Comparison of ENCODE assay signal across 8 cellular contexts in the genomic region with DNA sequence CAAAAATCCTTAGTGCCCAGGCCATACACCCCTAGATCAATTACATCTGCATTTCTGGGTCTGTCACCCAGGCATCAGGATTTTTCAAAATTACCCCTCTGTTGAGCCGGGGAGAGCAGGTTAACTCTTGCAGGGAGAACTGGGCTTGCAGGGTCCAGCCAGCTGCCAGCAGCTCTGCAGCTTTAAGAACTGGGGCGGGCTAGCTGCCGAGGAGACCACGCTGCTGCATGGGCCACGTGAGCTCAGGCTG. TPM values are rescaled to one million over a fixed set of nuclear protein-coding genes. Genes with fewer than 3 reads are reported as not detected.
A peak's percentile ranks its signal among the peaks of the same experiment; 100 is the strongest.
DNase-seq lines count a peak whose midpoint lies in the region; ATAC-seq and TF ChIP-seq lines count a peak whose summit lies in the region.

TSS of gene DGLUCY (plus strand) at position 245 of the 250 bp plus-strand sequence. CDS start 46,222 bp downstream, outside the sequence.

- no peaks in the 10 kb centered on the region for H3K27me3 ChIP-seq in CD4-positive, CD25-positive, alpha-beta regulatory T cell (ENCODE audit: control insufficient read depth, insufficient read depth, low read length)
- H3K27me3 ChIP-seq in thoracic aorta (replicated peaks; ENCODE audit: insufficient read depth) = no peaks in the 10 kb centered on the region

- peaks cover 14% of the 10 kb centered on the region for H3K36me3 Mint-ChIP-seq in CD4-positive, CD25-positive, alpha-beta regulatory T cell
- H3K36me3 Mint-ChIP-seq in endothelial cell (ENCODE audit: low read depth, unreplicated experiment) = peaks cover 14% of the 10 kb centered on the region

- peak within 1 kb of the TSS; percentile 96 to 99 (median 99) for H3K27ac Mint-ChIP-seq in CD4-positive, CD25-positive, alpha-beta regulatory T cell
- peak within 1 kb of the TSS; percentile 91 for H3K27ac Mint-ChIP-seq in endothelial cell (ENCODE audit: unreplicated experiment)

- peaks cover 6% of the 10 kb centered on the region for H3K36me3 ChIP-seq in CD4-positive, CD25-positive, alpha-beta regulatory T cell (ENCODE audit: control insufficient read depth, insufficient read depth, low read length)
- H3K36me3 ChIP-seq in mucosa of descending colon (ENCODE audit: low read depth) (no peaks in the 10 kb centered on the region), thoracic aorta (no peaks in the 10 kb centered on the region)

- no peaks in the 10 kb centered on the region for H3K27me3 Mint-ChIP-seq in CD4-positive, CD25-positive, alpha-beta regulatory T cell
- peaks cover 5% of the 10 kb centered on the region for H3K27me3 Mint-ChIP-seq in endothelial cell (ENCODE audit: unreplicated experiment)

- H3K4me3 Mint-ChIP-seq in CD4-positive, CD25-positive, alpha-beta regulatory T cell = peak within 1 kb of the TSS; percentile 95 to 98 (median 97)
- H3K4me3 Mint-ChIP-seq in endothelial cell (ENCODE audit: unreplicated experiment) = peak within 1 kb of the TSS; percentile 91

- DNase-seq in CD4-positive, CD25-positive, alpha-beta regulatory T cell = peak in 2 of 3 donors; percentile 39 to 92
- DNase-seq in T follicular helper cell (ENCODE audit: low read depth) = peak; percentile 31
- no peak for DNase-seq in endothelial cell (ENCODE audit: low spot score)
- peak in 2 of 3 donors; percentile 86 to 92 for DNase-seq in mucosa of descending colon
- peak; percentile 32 for DNase-seq in thoracic aorta (ENCODE audit: low spot score)

- H3K4me1 Mint-ChIP-seq in CD4-positive, CD25-positive, alpha-beta regulatory T cell = peaks cover 26 to 82% (median 55%) of the 10 kb centered on the region in 4 donors
- H3K4me1 Mint-ChIP-seq in endothelial cell (ENCODE audit: unreplicated experiment) = peaks cover 51% of the 10 kb centered on the region

- no peak for ATAC-seq in CD4-positive, CD25-positive, alpha-beta regulatory T cell (ENCODE audit: low read depth in 2 of 2)
- ATAC-seq in GM19324 (IDR thresholded peaks at IDR 0.05; ENCODE audit: low FRiP score, unreplicated experiment) = peak; percentile 66
- peak; percentile 67 for ATAC-seq in HG03460 (IDR thresholded peaks at IDR 0.05; ENCODE audit: unreplicated experiment)
- ATAC-seq in mucosa of descending colon = peak; percentile 79
- ATAC-seq in thoracic aorta (ENCODE audit: insufficient number of reproducible peaks, low FRiP score, low read depth) = peak; percentile 34
- ATAC-seq in GM21390 (IDR thresholded peaks at IDR 0.05; ENCODE audit: unreplicated experiment) = no peak

- TF ChIP-seq CTCF in endothelial cell (IDR thresholded peaks at IDR 0.05; ENCODE audit: unreplicated experiment) (no peak), mucosa of descending colon (IDR thresholded peaks at IDR 0.05) (no peak), thoracic aorta (IDR thresholded peaks at IDR 0.05) (no peak)

- H3K27ac ChIP-seq in CD4-positive, CD25-positive, alpha-beta regulatory T cell (ENCODE audit: insufficient read depth, low read length, poor library complexity, severe bottlenecking) = peak within 1 kb of the TSS; percentile 94
- H3K27ac ChIP-seq in thoracic aorta = peak within 1 kb of the TSS; percentile 64 to 67

- peak within 1 kb of the TSS; percentile 97 for H3K4me3 ChIP-seq in CD4-positive, CD25-positive, alpha-beta regulatory T cell (ENCODE audit: low read depth, low read length)
- peak within 1 kb of the TSS; percentile 43 for H3K4me3 ChIP-seq in mucosa of descending colon
- peak within 1 kb of the TSS; percentile 84 for H3K4me3 ChIP-seq in thoracic aorta

- H3K9me3 Mint-ChIP-seq in CD4-positive, CD25-positive, alpha-beta regulatory T cell = peaks cover 0 to 2% (median 0%) of the 10 kb centered on the region in 7 donors
- no peaks in the 10 kb centered on the region for H3K9me3 Mint-ChIP-seq in endothelial cell (ENCODE audit: unreplicated experiment)

- H3K4me1 ChIP-seq in CD4-positive, CD25-positive, alpha-beta regulatory T cell (ENCODE audit: control insufficient read depth, insufficient read depth, low read length, poor library complexity, severe bottlenecking) = peaks cover 80% of the 10 kb centered on the region
- peaks cover 31% of the 10 kb centered on the region for H3K4me1 ChIP-seq in mucosa of descending colon (ENCODE audit: low read depth)
- peaks cover 30 to 45% of the 10 kb centered on the region in 2 donors for H3K4me1 ChIP-seq in thoracic aorta (ENCODE audit: control insufficient read depth in 1 of 2, low read depth in 2 of 2)

- no peaks in the 10 kb centered on the region for H3K9me3 ChIP-seq in CD4-positive, CD25-positive, alpha-beta regulatory T cell (ENCODE audit: control insufficient read depth in 2 of 2, low read length in 2 of 2)
- H3K9me3 ChIP-seq in mucosa of descending colon (no peaks in the 10 kb centered on the region), thoracic aorta (no peaks in the 10 kb centered on the region)

- intact Hi-C loops in mucosa of descending colon (cut with DNase I, micrococcal nuclease) = no loop called here

RNA-seq across cellular contexts. Expression of gene DGLUCY, which starts in this region (rescaled TPM):
- total RNA-seq in CD4-positive, CD25-positive, alpha-beta regulatory T cell = 120 TPM
- 10 to 100 TPM; 45.2 to 62.7 (median 56.9) TPM for polyA plus RNA-seq in CD4-positive, CD25-positive, alpha-beta regulatory T cell
- 65.1 TPM for total RNA-seq in endothelial cell (ENCODE audit: unreplicated experiment)
- 100 to 1,000 TPM in 2 of 3 donors, 10 to 100 TPM in 1; 94.0 to 149 (median 114) TPM for total RNA-seq in mucosa of descending colon
- 10 to 100 TPM; 24.4 to 36.7 TPM for total RNA-seq in thoracic aorta

Comparison
In these comparisons a context has a peak if more than half of its experiments do, and no peak if none do; other contexts are left out.
1. ATAC-seq: peak in GM19324 (single experiment), HG03460 (single experiment), mucosa of descending colon (single experiment) and thoracic aorta (single experiment); none in CD4-positive, CD25-positive, alpha-beta regulatory T cell (0 of 2) and GM21390 (single experiment).
2. H3K4me3 ChIP-seq: peak in every context shown above with its lines; median percentile 97 in CD4-positive, CD25-positive, alpha-beta regulatory T cell; 84 in thoracic aorta; 43 in mucosa of descending colon.